ENCODE assay signal across 26 cellular contexts in genomic region chr1:38839363-38839762, GRCh38. TPM values are rescaled to one million over a fixed set of nuclear protein-coding genes. Genes with fewer than 3 reads are reported as not detected.
DNase-seq lines count a peak whose midpoint lies in the region; ATAC-seq, FAIRE-seq and TF ChIP-seq lines count a peak whose summit lies in the region.
"Had no signal": no experiment of that assay in that cellular context is flagged by ENCODE, and none has a peak within 500 bp of the region (broad histone marks: within the 10 kb centered on the region; RNA-seq: fewer than 3 reads in every experiment).

No MANE protein-coding gene starts in this region.

- no peak for TF ChIP-seq POLR2A in right lobe of liver (IDR thresholded peaks at IDR 0.05)
- TF ChIP-seq POLR2A in HepG2 (IDR thresholded peaks at IDR 0.05; ENCODE audit: insufficient read depth in 1 of 2, low read depth in 2 of 2, low read length in 2 of 2) = no peak

- H3K79me2 ChIP-seq in HepG2 (ENCODE audit: insufficient read depth, low read length) = no peaks in the 10 kb centered on the region

- TF ChIP-seq RAD21 in HepG2 (CRISPR knock-in tag; IDR thresholded peaks at IDR 0.05) = no peak

- in situ Hi-C loops in HepG2 (cut with HindIII; ENCODE audit: extremely low pct_ligation_motif_present, low pct_unique_long_range_greater_than_20kb) = no loop called here

- no peak overlapping the region for H2AFZ ChIP-seq in HepG2 (ENCODE audit: low read length)

- CTCF ChIA-PET in HepG2 (lab: Yijun Ruan, JAX; ENCODE audit: low intra/inter-chr PET ratio, low total read pairs) = no interaction called here

- POLR2A ChIA-PET in HepG2 (lab: Yijun Ruan, JAX) = no interaction called here

- H3K9me3 Mint-ChIP-seq in T-helper 2 cell treated with Interferon-gamma antibody and Interleukin-4, amounts not matched to agents 5 μg/mL and 100 μg/mL, for 36 hours = no peaks in the 10 kb centered on the region
- H3K9me3 Mint-ChIP-seq: CD4-positive, CD25-positive, alpha-beta regulatory T cell had no signal

- H3K9me3 ChIP-seq in right lobe of liver (no peaks in the 10 kb centered on the region), HepG2 (ENCODE audit: low read length) (no peaks in the 10 kb centered on the region), right cardiac atrium (ENCODE audit: control insufficient read depth, low read length) (no peaks in the 10 kb centered on the region)
- H3K9me3 ChIP-seq: MG63, SJSA1 had no signal

- H4K20me1 ChIP-seq in HepG2 (ENCODE audit: insufficient read depth, low read length) = no peaks in the 10 kb centered on the region

- no TSS peak for BruUV-seq in HepG2 (replicated peaks; lab: Mats Ljungman, UMichigan)

- no peak for FAIRE-seq in HepG2 (lab: Jason Lieb, UNC)
- FAIRE-seq: GM12892, GM19239, H54, HTR-8/SVneo had no signal

- 89% methylated on average over 7 of the region's 9 CpGs for WGBS in right lobe of liver (ENCODE audit: insufficient coverage, low coverage, low lambda C conversion rate, missing lambda C conversion rate)
- WGBS in HepG2 (ENCODE audit: low lambda C conversion rate) = 97% methylated on average over 9 of the region's 9 CpGs
- 46% methylated on average over 9 of the region's 9 CpGs for WGBS in right cardiac atrium

- H3K36me3 ChIP-seq in right lobe of liver (peaks cover 0 to 42% (median 19%) of the 10 kb centered on the region in 4 donors), HepG2 (replicated peaks in 1 of 2; ENCODE audit: control insufficient read depth in 1 of 2, insufficient read depth in 2 of 2, low read length in 2 of 2) (peaks cover 8 to 40% of the 10 kb centered on the region in 2 experiments)

- H3K27me3 Mint-ChIP-seq in T-helper 2 cell treated with Interferon-gamma antibody and Interleukin-4, amounts not matched to agents 5 μg/mL and 100 μg/mL, for 36 hours (ENCODE audit: low read depth) = peaks cover 6% of the 10 kb centered on the region
- H3K27me3 Mint-ChIP-seq: CD4-positive, CD25-positive, alpha-beta regulatory T cell had no signal

- no peak overlapping the region for H3K27ac Mint-ChIP-seq in T-helper 2 cell treated with Interferon-gamma antibody and Interleukin-4, amounts not matched to agents 5 μg/mL and 100 μg/mL, for 36 hours
- H3K27ac Mint-ChIP-seq: CD4-positive, CD25-positive, alpha-beta regulatory T cell had no signal

- no peak overlapping the region for H3K9ac ChIP-seq in HepG2 (ENCODE audit: insufficient read depth, low read depth, low read length)

- DNase-seq in right lobe of liver (peak in 1 of 3 donors; percentile 32), HepG2 (ENCODE audit: low spot score) (no peak), cardiac septum (ENCODE audit: low spot score) (peak; percentile 82), right cardiac atrium (peak; percentile 45 to 83 (median 79)), pulmonary artery endothelial cell (ENCODE audit: low read depth, low spot score) (peak; percentile 27), NCI-H2081 (lab: John Stamatoyannopoulos, UW) (no peak)
- DNase-seq in T-helper 2 cell treated with Interferon-gamma antibody and Interleukin-4, amounts not matched to agents 5 μg/mL and 100 μg/mL, for 36 hours (ENCODE audit: low spot score) = no peak
- DNase-seq: CD4-positive, CD25-positive, alpha-beta regulatory T cell; DMS153; DND-41; KG1; MG63; NCI-H1105 treated with DMSO at 0.1 percent for 48 hours; NCI-H146; NCI-H1930; NCI-H446; NCI-H524 treated with DMSO at 0.1 percent for 48 hours; NCI-H774; PC-3 had no signal

- H3K4me3 ChIP-seq in right lobe of liver = no peak overlapping the region
- no peak overlapping the region for H3K4me3 ChIP-seq in HepG2 (replicated peaks in 1 of 3; ENCODE audit: insufficient read depth in 1 of 3, low read depth in 2 of 3, low read length in 3 of 3)
- no peak overlapping the region for H3K4me3 ChIP-seq in right cardiac atrium (ENCODE audit: low read length)
- H3K4me3 ChIP-seq: MG63, SJSA1 had no signal

- peaks cover 27% of the 10 kb centered on the region for H3K36me3 Mint-ChIP-seq in T-helper 2 cell treated with Interferon-gamma antibody and Interleukin-4, amounts not matched to agents 5 μg/mL and 100 μg/mL, for 36 hours (ENCODE audit: low read depth)

- peaks cover 3% of the 10 kb centered on the region for H3K4me1 Mint-ChIP-seq in T-helper 2 cell treated with Interferon-gamma antibody and Interleukin-4, amounts not matched to agents 5 μg/mL and 100 μg/mL, for 36 hours (ENCODE audit: low read depth)

- no peaks in the 10 kb centered on the region for H3K27me3 ChIP-seq in right lobe of liver
- H3K27me3 ChIP-seq in HepG2 (ENCODE audit: control insufficient read depth in 1 of 2, insufficient read depth in 2 of 2, low read length in 2 of 2) = no peaks in the 10 kb centered on the region; a peak in 1 of 5 replicates
- H3K27me3 ChIP-seq in right cardiac atrium (ENCODE audit: control insufficient read depth, insufficient read depth) = no peaks in the 10 kb centered on the region
- H3K27me3 ChIP-seq: MG63, SJSA1 had no signal

- no peak for TF ChIP-seq CTCF in right lobe of liver (IDR thresholded peaks at IDR 0.05)
- TF ChIP-seq CTCF in HepG2 (CRISPR knock-in tag; IDR thresholded peaks at IDR 0.05) = no peak

- intact Hi-C loops in right lobe of liver (cut with DNase I) (no loop called here), HepG2 (cut with micrococcal nuclease; ENCODE audit: unreplicated experiment) (loop anchor here (5.0 kb wide), 2 partner anchors 253 to 802 kb away; no protein-coding TSS in a partner anchor), cardiac septum (cut with DNase I) (loop anchor here (10.0 kb wide), 1 partner anchor 815 kb away; no protein-coding TSS in a partner anchor), right cardiac atrium (cut with DNase I) (loop anchor here in 2 of 4 donors (5.0 to 10.0 kb wide), 3 partner anchors 232 to 815 kb away; no protein-coding TSS in a partner anchor)

- H3K4me3 Mint-ChIP-seq in T-helper 2 cell treated with Interferon-gamma antibody and Interleukin-4, amounts not matched to agents 5 μg/mL and 100 μg/mL, for 36 hours = no peak overlapping the region
- H3K4me3 Mint-ChIP-seq: CD4-positive, CD25-positive, alpha-beta regulatory T cell had no signal

- H3K4me2 ChIP-seq in HepG2 (ENCODE audit: low read depth, low read length) = no peak overlapping the region

- no peaks in the 10 kb centered on the region for H3K4me1 ChIP-seq in right lobe of liver
- no peaks in the 10 kb centered on the region for H3K4me1 ChIP-seq in HepG2 (ENCODE audit: insufficient read depth, low read length)
- no peaks in the 10 kb centered on the region for H3K4me1 ChIP-seq in right cardiac atrium (ENCODE audit: control insufficient read depth, insufficient read depth, low read length)

- TF ChIP-seq EP300 in HepG2 (IDR thresholded peaks at IDR 0.05; ENCODE audit: low read depth in 2 of 2, low read length in 2 of 2) = no peak
- no peak for TF ChIP-seq EP300 in HepG2 (CRISPR knock-in tag; IDR thresholded peaks at IDR 0.05; ENCODE audit: borderline replicate concordance)

- H3K27ac ChIP-seq in right lobe of liver (no peak overlapping the region), HepG2 (ENCODE audit: extremely low read length, insufficient read depth, low read length) (no peak overlapping the region), right cardiac atrium (ENCODE audit: low read length) (peak overlapping the region; percentile 21)
- H3K27ac ChIP-seq: SJSA1 had no signal

- ATAC-seq in right lobe of liver (peak in 3 of 4 donors; percentile 28 to 54 (median 43)), HepG2 (no peak), right cardiac atrium (peak; percentile 68 to 78), GM19467 (IDR thresholded peaks at IDR 0.05; ENCODE audit: unreplicated experiment) (no peak)
- ATAC-seq: PC-3 had no signal

RNA-seq across cellular contexts. Expression of gene RRAGC, which starts 20.2 kb away (rescaled TPM):
- total RNA-seq in right lobe of liver (10 to 100 TPM in 2 of 6 experiments, 1 to 10 TPM in 4; 7.6 to 16.5 (median 8.6) TPM), HepG2 (2016; rRNA removed; fragmentation: Illumina TruSeq; extraction: Trizol) (7.6 and 15.4 TPM in 2 replicates), cardiac septum (23.6 TPM), right cardiac atrium (10 to 100 TPM; 16.2 to 21.8 (median 18.7) TPM), pulmonary artery endothelial cell (17.1 and 20.2 TPM in 2 replicates)
- 1.3 and 1.9 TPM in 2 replicates for total RNA-seq in HepG2 (2016; cell fraction: cytosol; rRNA removed; fragmentation: Illumina TruSeq; extraction: Trizol; ENCODE audit: low read depth)
- total RNA-seq in HepG2 (2016; cell fraction: insoluble cytoplasmic fraction; rRNA removed; fragmentation: Illumina TruSeq; extraction: Trizol) = 7.2 and 15.3 TPM in 2 replicates
- 9.7 and 10.7 TPM in 2 replicates for total RNA-seq in HepG2 (2016; cell fraction: membrane; rRNA removed; fragmentation: Illumina TruSeq; extraction: Trizol)
- 9.1 and 9.3 TPM in 2 replicates for total RNA-seq in HepG2 (2016; cell fraction: nucleus; rRNA removed; fragmentation: Illumina TruSeq; extraction: Trizol)
- polyA plus RNA-seq in HepG2 (2011; rRNA removed) (6.4 and 8.0 TPM in 2 replicates), right cardiac atrium (12.5 TPM)
- 3.0 and 5.7 TPM in 2 replicates for polyA plus RNA-seq in HepG2 (2011; cell fraction: cytosol; rRNA removed)
- polyA plus RNA-seq in HepG2 (2011; cell fraction: nucleus; rRNA removed) = 1.9 and 3.1 TPM in 2 replicates
- polyA plus RNA-seq in HepG2 (2012) = 9.8 TPM in 2 replicates
- 2.5 and 2.7 TPM in 2 replicates for polyA plus RNA-seq in HepG2 (2016; cell fraction: cytosol; fragmentation: Illumina TruSeq; extraction: Trizol; ENCODE audit: low read depth)
- 19.5 and 20.8 TPM in 2 replicates for polyA plus RNA-seq in HepG2 (2016; cell fraction: insoluble cytoplasmic fraction; fragmentation: Illumina TruSeq; extraction: Trizol; ENCODE audit: low read depth)
- polyA plus RNA-seq in HepG2 (2016; cell fraction: membrane; fragmentation: Illumina TruSeq; extraction: Trizol; ENCODE audit: low read depth) = 8.9 and 9.1 TPM in 2 replicates
- polyA plus RNA-seq in HepG2 (2016; cell fraction: nucleus; fragmentation: Illumina TruSeq; extraction: Trizol; ENCODE audit: insufficient read depth, low read depth) = 14.3 and 14.5 TPM in 2 replicates
- 2.3 and 4.8 TPM in 2 replicates for polyA minus RNA-seq in HepG2 (2011; rRNA and poly(A)+ RNA removed; ENCODE audit: low replicate concordance)
- 3.9 and 4.6 TPM in 2 replicates for polyA minus RNA-seq in HepG2 (2011; cell fraction: cytosol; rRNA and poly(A)+ RNA removed)
- polyA minus RNA-seq in HepG2 (2011; cell fraction: nucleus; rRNA and poly(A)+ RNA removed) = 6.1 and 7.0 TPM in 2 replicates

RNA-seq across cellular contexts. Expression of gene MYCBP, which starts 33.8 kb away (rescaled TPM):
- total RNA-seq in right lobe of liver (10 to 100 TPM in 2 of 6 experiments, 1 to 10 TPM in 4; 6.0 to 14.4 (median 8.3) TPM), HepG2 (2016; rRNA removed; fragmentation: Illumina TruSeq; extraction: Trizol) (30.4 and 48.0 TPM in 2 replicates), cardiac septum (7.7 TPM), right cardiac atrium (10 to 100 TPM in 3 of 4 donors, 1 to 10 TPM in 1; 5.3 to 14.0 (median 11.4) TPM), pulmonary artery endothelial cell (12.9 and 15.7 TPM in 2 replicates)
- 10.0 and 12.2 TPM in 2 replicates for total RNA-seq in HepG2 (2016; cell fraction: cytosol; rRNA removed; fragmentation: Illumina TruSeq; extraction: Trizol; ENCODE audit: low read depth)
- total RNA-seq in HepG2 (2016; cell fraction: insoluble cytoplasmic fraction; rRNA removed; fragmentation: Illumina TruSeq; extraction: Trizol) = 33.3 and 50.7 TPM in 2 replicates
- total RNA-seq in HepG2 (2016; cell fraction: membrane; rRNA removed; fragmentation: Illumina TruSeq; extraction: Trizol) = 22.0 and 23.3 TPM in 2 replicates
- total RNA-seq in HepG2 (2016; cell fraction: nucleus; rRNA removed; fragmentation: Illumina TruSeq; extraction: Trizol) = 10.0 and 11.9 TPM in 2 replicates
- polyA plus RNA-seq in HepG2 (2011; rRNA removed) (7.3 and 11.4 TPM in 2 replicates), right cardiac atrium (4.9 TPM)
- 5.2 and 7.3 TPM in 2 replicates for polyA plus RNA-seq in HepG2 (2011; cell fraction: cytosol; rRNA removed)
- 3.1 TPM in 2 replicates for polyA plus RNA-seq in HepG2 (2011; cell fraction: nucleus; rRNA removed)
- 8.4 and 13.0 TPM in 2 replicates for polyA plus RNA-seq in HepG2 (2012)
- 9.9 and 14.2 TPM in 2 replicates for polyA plus RNA-seq in HepG2 (2016; cell fraction: cytosol; fragmentation: Illumina TruSeq; extraction: Trizol; ENCODE audit: low read depth)
- polyA plus RNA-seq in HepG2 (2016; cell fraction: insoluble cytoplasmic fraction; fragmentation: Illumina TruSeq; extraction: Trizol; ENCODE audit: low read depth) = 42.9 and 47.5 TPM in 2 replicates
- 16.2 and 19.1 TPM in 2 replicates for polyA plus RNA-seq in HepG2 (2016; cell fraction: membrane; fragmentation: Illumina TruSeq; extraction: Trizol; ENCODE audit: low read depth)
- polyA plus RNA-seq in HepG2 (2016; cell fraction: nucleus; fragmentation: Illumina TruSeq; extraction: Trizol; ENCODE audit: insufficient read depth, low read depth) = 19.6 and 22.1 TPM in 2 replicates
- 6.1 and 15.7 TPM in 2 replicates for polyA minus RNA-seq in HepG2 (2011; rRNA and poly(A)+ RNA removed; ENCODE audit: low replicate concordance)
- polyA minus RNA-seq in HepG2 (2011; cell fraction: cytosol; rRNA and poly(A)+ RNA removed) = 3.9 and 4.5 TPM in 2 replicates
- 2.8 and 3.1 TPM in 2 replicates for polyA minus RNA-seq in HepG2 (2011; cell fraction: nucleus; rRNA and poly(A)+ RNA removed)

RNA-seq across cellular contexts. Expression of gene GJA9, which starts 42.0 kb away (rescaled TPM):
- total RNA-seq in right lobe of liver = not detected
- 0.13 and 0.14 TPM in 2 replicates for total RNA-seq in HepG2 (2016; rRNA removed; fragmentation: Illumina TruSeq; extraction: Trizol)
- not detected in 2 replicates for total RNA-seq in HepG2 (2016; cell fraction: cytosol; rRNA removed; fragmentation: Illumina TruSeq; extraction: Trizol; ENCODE audit: low read depth)
- 0.17 and 0.22 TPM in 2 replicates for total RNA-seq in HepG2 (2016; cell fraction: insoluble cytoplasmic fraction; rRNA removed; fragmentation: Illumina TruSeq; extraction: Trizol)
- 0.09 and 0.10 TPM in 2 replicates for total RNA-seq in HepG2 (2016; cell fraction: membrane; rRNA removed; fragmentation: Illumina TruSeq; extraction: Trizol)
- total RNA-seq in HepG2 (2016; cell fraction: nucleus; rRNA removed; fragmentation: Illumina TruSeq; extraction: Trizol) = 0.28 TPM in 1 of 2 replicates, not detected in the other
- polyA plus RNA-seq in HepG2 (2011; rRNA removed) = 0.08 TPM in 1 of 2 replicates, not detected in the other
- 0.03 and 0.06 TPM in 2 replicates for polyA plus RNA-seq in HepG2 (2011; cell fraction: cytosol; rRNA removed)
- polyA plus RNA-seq in HepG2 (2011; cell fraction: nucleus; rRNA removed) = not detected in 2 replicates
- polyA plus RNA-seq in HepG2 (2012) = 0.15 TPM in 1 of 2 replicates, not detected in the other
- polyA plus RNA-seq in HepG2 (2016; cell fraction: cytosol; fragmentation: Illumina TruSeq; extraction: Trizol; ENCODE audit: low read depth) = not detected in 2 replicates
- 0.13 and 0.21 TPM in 2 replicates for polyA plus RNA-seq in HepG2 (2016; cell fraction: insoluble cytoplasmic fraction; fragmentation: Illumina TruSeq; extraction: Trizol; ENCODE audit: low read depth)
- not detected in 2 replicates for polyA plus RNA-seq in HepG2 (2016; cell fraction: membrane; fragmentation: Illumina TruSeq; extraction: Trizol; ENCODE audit: low read depth)
- 0.56 TPM in 1 of 2 replicates, not detected in the other for polyA plus RNA-seq in HepG2 (2016; cell fraction: nucleus; fragmentation: Illumina TruSeq; extraction: Trizol; ENCODE audit: insufficient read depth, low read depth)
- polyA minus RNA-seq in HepG2 (2011; rRNA and poly(A)+ RNA removed; ENCODE audit: low replicate concordance) = not detected in 2 replicates
- polyA minus RNA-seq in HepG2 (2011; cell fraction: cytosol; rRNA and poly(A)+ RNA removed) = not detected in 2 replicates
- polyA minus RNA-seq in HepG2 (2011; cell fraction: nucleus; rRNA and poly(A)+ RNA removed) = 0.39 TPM in 1 of 2 replicates, not detected in the other
- not detected for total RNA-seq in cardiac septum
- total RNA-seq in right cardiac atrium = not detected
- 0.07 TPM for polyA plus RNA-seq in right cardiac atrium
- 0.07 TPM in 1 of 2 replicates, not detected in the other for total RNA-seq in pulmonary artery endothelial cell
- total RNA-seq: A172; CD4-positive, CD25-positive, alpha-beta regulatory T cell; PC-3; SJSA1 had no signal
- polyA plus RNA-seq: CD4-positive, CD25-positive, alpha-beta regulatory T cell had no signal

Comparison
In these comparisons a context has a peak if more than half of its experiments do, and no peak if none do; other contexts are left out.
1. ATAC-seq: peak in right lobe of liver (3 of 4) and right cardiac atrium (2 of 2); none in HepG2 (single experiment) and GM19467 (single experiment).
2. intact Hi-C loops: an anchor here in HepG2 (5.0 kb wide) and cardiac septum (10.0 kb wide); none called in right lobe of liver.
3. DNase-seq: peak in cardiac septum (single experiment), right cardiac atrium (3 of 3) and pulmonary artery endothelial cell (single experiment); none in HepG2 (single experiment), NCI-H2081 (0 of 2) and T-helper 2 cell treated with Interferon-gamma antibody and Interleukin-4, amounts not matched to agents 5 μg/mL and 100 μg/mL, for 36 hours (single experiment).